In genomic region chr9:19464061-19464763, GRCh38 we compare ENCODE assay signal across 8 cellular contexts. TPM values are rescaled to one million over a fixed set of nuclear protein-coding genes. Genes with fewer than 3 reads are reported as not detected.
DNase-seq lines count a peak whose midpoint lies in the region; ATAC-seq, FAIRE-seq and TF ChIP-seq lines count a peak whose summit lies in the region.

No MANE protein-coding gene starts in this region.

- peak overlapping the region; percentile 85 for H2AK5ac ChIP-seq in neuronal stem cell (ENCODE audit: low read depth, low read length)

- FAIRE-seq in GM12892 (lab: Jason Lieb, UNC) (no peak), frontal cortex (lab: Jason Lieb, UNC) (no peak)

- peak overlapping the region; percentile 96 for H2AFZ ChIP-seq in neuronal stem cell (ENCODE audit: low read length)

- peaks cover 0 to 18% (median 0%) of the 10 kb centered on the region in 3 experiments for H3K27me3 ChIP-seq in neuronal stem cell (ENCODE audit: control insufficient read depth in 3 of 3, insufficient read depth in 3 of 3, low read depth in 1 of 3, low read length in 3 of 3)

- peaks cover 0 to 6% of the 10 kb centered on the region in 2 donors for H3K9me3 ChIP-seq in neuronal stem cell (replicated peaks in 1 of 2; ENCODE audit: control insufficient read depth in 2 of 2, insufficient read depth in 1 of 2, low read depth in 1 of 2, low read length in 2 of 2)

- H3K4ac ChIP-seq in neuronal stem cell (ENCODE audit: low read length) = no peak overlapping the region

- H2BK15ac ChIP-seq in neuronal stem cell (ENCODE audit: low read length) = peak overlapping the region; percentile 2

- peak overlapping the region; percentile 53 for H2BK120ac ChIP-seq in neuronal stem cell (ENCODE audit: low read depth, low read length)

- H3K79me1 ChIP-seq in neuronal stem cell (ENCODE audit: low read depth, low read length) = no peaks in the 10 kb centered on the region

- H3K36me3 ChIP-seq in neuronal stem cell (replicated peaks in 1 of 2; ENCODE audit: control insufficient read depth in 2 of 2, insufficient read depth in 2 of 2, low read length in 2 of 2) = no peaks in the 10 kb centered on the region

- TF ChIP-seq CTCF in GM12864 (IDR thresholded peaks at IDR 0.05; ENCODE audit: low read depth, low read length, missing control alignments) = no peak

- no peak for DNase-seq in GM12864 (ENCODE audit: low read depth)
- no peak for DNase-seq in caudate nucleus (lab: John Stamatoyannopoulos, UW)
- no peak for DNase-seq in neuronal stem cell (ENCODE audit: low spot score)
- no peak for DNase-seq in GM12892 (ENCODE audit: insufficient read length)
- no peak for DNase-seq in frontal cortex (ENCODE audit: low spot score in 2 of 2)
- DNase-seq in foreskin melanocyte = no peak

- H4K91ac ChIP-seq in neuronal stem cell (ENCODE audit: low read depth, low read length, poor library complexity) = peak overlapping the region; percentile 68

- no peak overlapping the region for H3K23ac ChIP-seq in neuronal stem cell (ENCODE audit: low read depth, low read length, poor library complexity)

- no peak overlapping the region for H2BK5ac ChIP-seq in neuronal stem cell (ENCODE audit: low read length)

- peak overlapping the region; percentile 33 for H4K8ac ChIP-seq in neuronal stem cell (ENCODE audit: low read depth, low read length)

- no CpG with 5 or more reads among the region's 23 CpGs for WGBS in neuronal stem cell (ENCODE audit: extremely low coverage in 2 of 2, insufficient read length in 2 of 2, insufficient replicate concordance in 1 of 2), 2 donors

- H3K14ac ChIP-seq in neuronal stem cell (ENCODE audit: low read length) = no peak overlapping the region

- TF ChIP-seq POLR2A in GM12892 (IDR thresholded peaks at IDR 0.05; ENCODE audit: low read depth, low read length) = no peak

- H3K9ac ChIP-seq in neuronal stem cell (ENCODE audit: low read depth, low read length, poor library complexity) = no peak overlapping the region

- no peak overlapping the region for H2BK12ac ChIP-seq in neuronal stem cell (ENCODE audit: low read length)

- ATAC-seq in HG03135 (IDR thresholded peaks at IDR 0.05; ENCODE audit: unreplicated experiment) (peak; percentile 9), GM21423 (IDR thresholded peaks at IDR 0.05; ENCODE audit: unreplicated experiment) (no peak)

- H3K4me1 ChIP-seq in neuronal stem cell (ENCODE audit: control insufficient read depth in 2 of 2, insufficient read depth in 1 of 2, low read depth in 1 of 2, low read length in 2 of 2) = peaks cover 0 to 3% of the 10 kb centered on the region in 2 donors

- H3K4me3 ChIP-seq in GM12864 (ENCODE audit: low read depth, low read length) (peak overlapping the region; percentile 45), neuronal stem cell (ENCODE audit: low read length in 2 of 2) (peak overlapping the region; percentile 33 to 59)

- no peak overlapping the region for H3K4me2 ChIP-seq in neuronal stem cell (ENCODE audit: insufficient read depth, low read length, poor library complexity, severe bottlenecking)

- H3K27ac ChIP-seq in caudate nucleus (ENCODE audit: low read depth, low read length) (peak overlapping the region; percentile 60), neuronal stem cell (replicated peaks; ENCODE audit: low read length) (no peak overlapping the region)

- peak overlapping the region; percentile 31 for H3K18ac ChIP-seq in neuronal stem cell (ENCODE audit: low read length)

RNA-seq across cellular contexts. Expression of gene ACER2, which starts 55.4 kb away (rescaled TPM):
- polyA plus RNA-seq in neuronal stem cell (2013, experiment 1 of 2) = 4.5 TPM
- polyA plus RNA-seq in neuronal stem cell (2013, experiment 2 of 2) = 4.6 TPM
- polyA plus RNA-seq in GM12892 (2012; ENCODE audit: missing spikeins) = 3.1 TPM
- 11.0 TPM for total RNA-seq in frontal cortex
